Comparison of ENCODE assay signal across 21 cellular contexts in genomic region chr22:19183216-19183615, GRCh38. TPM values are rescaled to one million over a fixed set of nuclear protein-coding genes. Genes with fewer than 3 reads are reported as not detected.
"Had no signal": no experiment of that assay in that cellular context is flagged by ENCODE, and none has a peak within 500 bp of the region (broad histone marks: within the 10 kb centered on the region; RNA-seq: fewer than 3 reads in every experiment).

No MANE protein-coding gene starts in this region.

- DNase-seq: Karpas-422, KG1, MG63, NCI-H1092, NCI-H1436, NCI-H187, NCI-H2029, NCI-H2081 treated with DMSO at 0.1 percent for 48 hours, NCI-H226, NCI-H446, NCI-H510A, NCI-H524 treated with DMSO at 0.1 percent for 48 hours, NCI-H69, NCI-H774, PC-3, SHP77, SK-N-SH had no signal

- ATAC-seq: Panc1, PC-3 had no signal

RNA-seq across cellular contexts. Expression of gene GSC2, which starts 33.1 kb away (rescaled TPM):
- total RNA-seq: HT-29, PC-3, RPMI7951, SK-MEL-5 had no signal

RNA-seq across cellular contexts. Expression of gene TSSK2, which starts 52.1 kb away (rescaled TPM):
- total RNA-seq: HT-29, PC-3, RPMI7951, SK-MEL-5 had no signal
